ENCODE assay signal across 1 cellular context in the genomic region with DNA sequence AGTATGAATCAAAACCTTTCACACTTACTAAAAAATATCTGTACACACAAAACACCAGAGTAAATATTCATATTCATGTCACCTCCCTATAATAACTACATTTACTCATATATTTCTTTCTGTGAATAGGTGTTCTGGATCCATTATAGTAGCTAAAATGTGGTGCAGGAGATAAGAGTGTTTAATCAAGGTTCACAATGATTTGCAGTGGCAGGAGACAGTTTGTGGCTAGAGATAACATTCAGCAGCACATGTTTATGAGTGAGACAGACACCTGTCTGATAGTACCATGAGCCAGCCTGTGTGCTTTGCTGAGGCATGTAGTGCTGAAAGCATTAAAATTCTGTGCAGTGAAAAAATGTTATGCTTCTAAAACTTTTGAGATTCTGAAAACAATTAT.
TF ChIP-seq lines count a peak whose summit lies in the region.

No MANE protein-coding gene starts in this region.

TF ChIP-seq in K562, 482 proteins besides CTCF, POLR2A, EP300 and RAD21 (continued from another document and continues in another):
- TF ChIP-seq, protein P1, sequence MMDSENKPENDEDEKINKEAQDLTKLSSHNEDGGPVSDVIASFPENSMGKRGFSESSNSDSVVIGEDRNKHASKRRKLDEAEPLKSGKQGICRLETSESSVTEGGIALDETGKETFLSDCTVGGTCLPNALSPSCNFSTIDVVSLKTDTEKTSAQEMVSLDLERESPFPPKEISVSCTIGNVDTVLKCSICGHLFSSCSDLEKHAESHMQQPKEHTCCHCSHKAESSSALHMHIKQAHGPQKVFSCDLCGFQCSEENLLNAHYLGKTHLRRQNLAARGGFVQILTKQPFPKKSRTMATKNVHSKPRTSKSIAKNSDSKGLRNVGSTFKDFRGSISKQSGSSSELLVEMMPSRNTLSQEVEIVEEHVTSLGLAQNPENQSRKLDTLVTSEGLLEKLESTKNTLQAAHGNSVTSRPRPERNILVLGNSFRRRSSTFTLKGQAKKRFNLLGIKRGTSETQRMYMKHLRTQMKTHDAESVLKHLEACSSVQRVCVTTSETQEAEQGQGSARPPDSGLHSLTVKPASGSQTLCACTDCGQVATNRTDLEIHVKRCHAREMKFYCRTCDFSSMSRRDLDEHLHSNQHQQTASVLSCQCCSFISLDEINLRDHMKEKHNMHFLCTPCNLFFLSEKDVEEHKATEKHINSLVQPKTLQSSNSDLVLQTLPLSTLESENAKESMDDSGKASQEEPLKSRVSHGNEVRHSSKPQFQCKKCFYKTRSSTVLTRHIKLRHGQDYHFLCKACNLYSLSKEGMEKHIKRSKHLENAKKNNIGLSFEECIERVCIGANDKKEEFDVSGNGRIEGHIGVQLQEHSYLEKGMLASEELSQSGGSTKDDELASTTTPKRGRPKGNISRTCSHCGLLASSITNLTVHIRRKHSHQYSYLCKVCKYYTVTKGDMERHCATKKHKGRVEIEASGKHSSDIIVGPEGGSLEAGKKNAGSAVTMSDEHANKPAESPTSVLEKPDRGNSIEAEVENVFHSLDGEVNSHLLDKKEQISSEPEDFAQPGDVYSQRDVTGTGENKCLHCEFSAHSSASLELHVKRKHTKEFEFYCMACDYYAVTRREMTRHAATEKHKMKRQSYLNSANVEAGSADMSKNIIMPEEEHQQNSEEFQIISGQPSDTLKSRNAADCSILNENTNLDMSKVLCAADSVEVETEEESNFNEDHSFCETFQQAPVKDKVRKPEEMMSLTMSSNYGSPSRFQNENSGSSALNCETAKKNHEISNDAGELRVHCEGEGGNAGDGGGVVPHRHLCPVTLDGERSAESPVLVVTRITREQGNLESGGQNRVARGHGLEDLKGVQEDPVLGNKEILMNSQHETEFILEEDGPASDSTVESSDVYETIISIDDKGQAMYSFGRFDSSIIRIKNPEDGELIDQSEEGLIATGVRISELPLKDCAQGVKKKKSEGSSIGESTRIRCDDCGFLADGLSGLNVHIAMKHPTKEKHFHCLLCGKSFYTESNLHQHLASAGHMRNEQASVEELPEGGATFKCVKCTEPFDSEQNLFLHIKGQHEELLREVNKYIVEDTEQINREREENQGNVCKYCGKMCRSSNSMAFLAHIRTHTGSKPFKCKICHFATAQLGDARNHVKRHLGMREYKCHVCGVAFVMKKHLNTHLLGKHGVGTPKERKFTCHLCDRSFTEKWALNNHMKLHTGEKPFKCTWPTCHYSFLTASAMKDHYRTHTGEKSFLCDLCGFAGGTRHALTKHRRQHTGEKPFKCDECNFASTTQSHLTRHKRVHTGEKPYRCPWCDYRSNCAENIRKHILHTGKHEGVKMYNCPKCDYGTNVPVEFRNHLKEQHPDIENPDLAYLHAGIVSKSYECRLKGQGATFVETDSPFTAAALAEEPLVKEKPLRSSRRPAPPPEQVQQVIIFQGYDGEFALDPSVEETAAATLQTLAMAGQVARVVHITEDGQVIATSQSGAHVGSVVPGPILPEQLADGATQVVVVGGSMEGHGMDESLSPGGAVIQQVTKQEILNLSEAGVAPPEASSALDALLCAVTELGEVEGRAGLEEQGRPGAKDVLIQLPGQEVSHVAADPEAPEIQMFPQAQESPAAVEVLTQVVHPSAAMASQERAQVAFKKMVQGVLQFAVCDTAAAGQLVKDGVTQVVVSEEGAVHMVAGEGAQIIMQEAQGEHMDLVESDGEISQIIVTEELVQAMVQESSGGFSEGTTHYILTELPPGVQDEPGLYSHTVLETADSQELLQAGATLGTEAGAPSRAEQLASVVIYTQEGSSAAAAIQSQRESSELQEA (IDR thresholded peaks at IDR 0.05; ENCODE audit: low read depth) = no peak
- TF ChIP-seq HDAC3 (IDR thresholded peaks at IDR 0.05; ENCODE audit: borderline replicate concordance, partially characterized antibody) (peak; percentile 94), HDAC2 (IDR thresholded peaks at IDR 0.05) (peak; percentile 87), RCOR1 (IDR thresholded peaks at IDR 0.05; ENCODE audit: borderline replicate concordance in 1 of 2, low read depth in 2 of 2, low read length in 2 of 2) (peak; percentile 75 to 96; a peak in 3 of 4 replicates), PTBP1 (IDR thresholded peaks at IDR 0.05; ENCODE audit: low read depth, low read length) (no peak), ERF (CRISPR knock-in tag; IDR thresholded peaks at IDR 0.05) (no peak), RAD51 (IDR thresholded peaks at IDR 0.05; ENCODE audit: borderline replicate concordance, low read depth) (0 out of 2 replicates have a peak, but pooled peaks have one; percentile 11), NCOR1 (IDR thresholded peaks at IDR 0.05) (peak; percentile 97), KHSRP (IDR thresholded peaks at IDR 0.05) (peak; percentile 86), BCOR (IDR thresholded peaks at IDR 0.05) (peak; percentile 68), TARDBP (IDR thresholded peaks at IDR 0.05) (peak; percentile 89; the same call in 1 of the 2 replicates), ZBED1 (IDR thresholded peaks at IDR 0.05) (no peak), TAL1 (IDR thresholded peaks at IDR 0.05) (peak; percentile 99), NR1H2 (CRISPR knock-in tag; IDR thresholded peaks at IDR 0.05) (no peak), FOXK2 (conservative IDR thresholded peaks at IDR 0.05 in 1 of 2, IDR thresholded peaks at IDR 0.05 in 1 of 2; ENCODE audit: low read depth in 2 of 2) (peak; percentile 64 to 72; a peak in 3 of 4 replicates), STAT5A (IDR thresholded peaks at IDR 0.05; ENCODE audit: borderline replicate concordance, low read length) (peak; percentile 90), GATAD2B (IDR thresholded peaks at IDR 0.05; ENCODE audit: borderline replicate concordance) (peak; percentile 82), GATAD2A (IDR thresholded peaks at IDR 0.05) (peak; percentile 85; the same call in 1 of the 2 replicates), BHLHE40 (IDR thresholded peaks at IDR 0.05; ENCODE audit: low read length) (peak; percentile 89), ZNF583 (CRISPR knock-in tag; IDR thresholded peaks at IDR 0.05) (no peak), ZKSCAN8 (CRISPR knock-in tag; IDR thresholded peaks at IDR 0.05) (peak; percentile 80), CCNT2 (IDR thresholded peaks at IDR 0.05; ENCODE audit: borderline replicate concordance, extremely low read depth, insufficient read length, low read depth, low read length) (peak; percentile 92), CXXC5 (CRISPR knock-in tag; IDR thresholded peaks at IDR 0.05) (peak; percentile 68), PYGO2 (tag; IDR thresholded peaks at IDR 0.05) (peak; percentile 83), RBM39 (optimal IDR thresholded peaks at IDR 0.05; ENCODE audit: low read depth, low read length) (no peak), FOXJ2 (tag; IDR thresholded peaks at IDR 0.05) (0 out of 2 replicates have a peak, but pooled peaks have one; percentile 50), ETS2 (tag; IDR thresholded peaks at IDR 0.05; ENCODE audit: borderline replicate concordance, poor library complexity, severe bottlenecking) (no peak), KLF16 (IDR thresholded peaks at IDR 0.05) (peak; percentile 98), GATA2 (CRISPR knock-in tag; IDR thresholded peaks at IDR 0.05) (peak; percentile 81), HLTF (IDR thresholded peaks at IDR 0.05) (no peak), NR2C1 (IDR thresholded peaks at IDR 0.05) (0 out of 2 replicates have a peak, but pooled peaks have one; percentile 37), NR2C1 (tag; IDR thresholded peaks at IDR 0.05) (peak; percentile 51; the same call in 1 of the 2 replicates), ZNF175 (CRISPR knock-in tag; IDR thresholded peaks at IDR 0.05; ENCODE audit: low read depth) (peak; percentile 90), ZNF263 (CRISPR knock-in tag; IDR thresholded peaks at IDR 0.05; ENCODE audit: borderline replicate concordance) (no peak), EP400 (IDR thresholded peaks at IDR 0.05) (peak; percentile 58)
- TF ChIP-seq, protein P2, sequence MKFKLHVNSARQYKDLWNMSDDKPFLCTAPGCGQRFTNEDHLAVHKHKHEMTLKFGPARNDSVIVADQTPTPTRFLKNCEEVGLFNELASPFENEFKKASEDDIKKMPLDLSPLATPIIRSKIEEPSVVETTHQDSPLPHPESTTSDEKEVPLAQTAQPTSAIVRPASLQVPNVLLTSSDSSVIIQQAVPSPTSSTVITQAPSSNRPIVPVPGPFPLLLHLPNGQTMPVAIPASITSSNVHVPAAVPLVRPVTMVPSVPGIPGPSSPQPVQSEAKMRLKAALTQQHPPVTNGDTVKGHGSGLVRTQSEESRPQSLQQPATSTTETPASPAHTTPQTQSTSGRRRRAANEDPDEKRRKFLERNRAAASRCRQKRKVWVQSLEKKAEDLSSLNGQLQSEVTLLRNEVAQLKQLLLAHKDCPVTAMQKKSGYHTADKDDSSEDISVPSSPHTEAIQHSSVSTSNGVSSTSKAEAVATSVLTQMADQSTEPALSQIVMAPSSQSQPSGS (CRISPR knock-in tag; IDR thresholded peaks at IDR 0.05) = no peak
- TF ChIP-seq, protein P3, sequence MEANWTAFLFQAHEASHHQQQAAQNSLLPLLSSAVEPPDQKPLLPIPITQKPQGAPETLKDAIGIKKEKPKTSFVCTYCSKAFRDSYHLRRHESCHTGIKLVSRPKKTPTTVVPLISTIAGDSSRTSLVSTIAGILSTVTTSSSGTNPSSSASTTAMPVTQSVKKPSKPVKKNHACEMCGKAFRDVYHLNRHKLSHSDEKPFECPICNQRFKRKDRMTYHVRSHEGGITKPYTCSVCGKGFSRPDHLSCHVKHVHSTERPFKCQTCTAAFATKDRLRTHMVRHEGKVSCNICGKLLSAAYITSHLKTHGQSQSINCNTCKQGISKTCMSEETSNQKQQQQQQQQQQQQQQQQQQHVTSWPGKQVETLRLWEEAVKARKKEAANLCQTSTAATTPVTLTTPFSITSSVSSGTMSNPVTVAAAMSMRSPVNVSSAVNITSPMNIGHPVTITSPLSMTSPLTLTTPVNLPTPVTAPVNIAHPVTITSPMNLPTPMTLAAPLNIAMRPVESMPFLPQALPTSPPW (CRISPR knock-in tag; IDR thresholded peaks at IDR 0.05) = peak; percentile 47; the same call in 1 of the 2 replicates
- TF ChIP-seq, protein P4, sequence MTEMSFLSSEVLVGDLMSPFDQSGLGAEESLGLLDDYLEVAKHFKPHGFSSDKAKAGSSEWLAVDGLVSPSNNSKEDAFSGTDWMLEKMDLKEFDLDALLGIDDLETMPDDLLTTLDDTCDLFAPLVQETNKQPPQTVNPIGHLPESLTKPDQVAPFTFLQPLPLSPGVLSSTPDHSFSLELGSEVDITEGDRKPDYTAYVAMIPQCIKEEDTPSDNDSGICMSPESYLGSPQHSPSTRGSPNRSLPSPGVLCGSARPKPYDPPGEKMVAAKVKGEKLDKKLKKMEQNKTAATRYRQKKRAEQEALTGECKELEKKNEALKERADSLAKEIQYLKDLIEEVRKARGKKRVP (CRISPR knock-in tag; IDR thresholded peaks at IDR 0.05) = peak; percentile 50; the same call in 1 of the 2 replicates
- TF ChIP-seq, protein P5, sequence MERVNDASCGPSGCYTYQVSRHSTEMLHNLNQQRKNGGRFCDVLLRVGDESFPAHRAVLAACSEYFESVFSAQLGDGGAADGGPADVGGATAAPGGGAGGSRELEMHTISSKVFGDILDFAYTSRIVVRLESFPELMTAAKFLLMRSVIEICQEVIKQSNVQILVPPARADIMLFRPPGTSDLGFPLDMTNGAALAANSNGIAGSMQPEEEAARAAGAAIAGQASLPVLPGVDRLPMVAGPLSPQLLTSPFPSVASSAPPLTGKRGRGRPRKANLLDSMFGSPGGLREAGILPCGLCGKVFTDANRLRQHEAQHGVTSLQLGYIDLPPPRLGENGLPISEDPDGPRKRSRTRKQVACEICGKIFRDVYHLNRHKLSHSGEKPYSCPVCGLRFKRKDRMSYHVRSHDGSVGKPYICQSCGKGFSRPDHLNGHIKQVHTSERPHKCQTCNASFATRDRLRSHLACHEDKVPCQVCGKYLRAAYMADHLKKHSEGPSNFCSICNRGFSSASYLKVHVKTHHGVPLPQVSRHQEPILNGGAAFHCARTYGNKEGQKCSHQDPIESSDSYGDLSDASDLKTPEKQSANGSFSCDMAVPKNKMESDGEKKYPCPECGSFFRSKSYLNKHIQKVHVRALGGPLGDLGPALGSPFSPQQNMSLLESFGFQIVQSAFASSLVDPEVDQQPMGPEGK (CRISPR knock-in tag; IDR thresholded peaks at IDR 0.05; ENCODE audit: borderline replicate concordance) = no peak
- TF ChIP-seq, protein P6, sequence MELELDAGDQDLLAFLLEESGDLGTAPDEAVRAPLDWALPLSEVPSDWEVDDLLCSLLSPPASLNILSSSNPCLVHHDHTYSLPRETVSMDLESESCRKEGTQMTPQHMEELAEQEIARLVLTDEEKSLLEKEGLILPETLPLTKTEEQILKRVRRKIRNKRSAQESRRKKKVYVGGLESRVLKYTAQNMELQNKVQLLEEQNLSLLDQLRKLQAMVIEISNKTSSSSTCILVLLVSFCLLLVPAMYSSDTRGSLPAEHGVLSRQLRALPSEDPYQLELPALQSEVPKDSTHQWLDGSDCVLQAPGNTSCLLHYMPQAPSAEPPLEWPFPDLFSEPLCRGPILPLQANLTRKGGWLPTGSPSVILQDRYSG (tag; conservative IDR thresholded peaks at IDR 0.05; ENCODE audit: low read depth) = peak; percentile 57; the same call in 1 of the 2 replicates
- TF ChIP-seq, protein P7, sequence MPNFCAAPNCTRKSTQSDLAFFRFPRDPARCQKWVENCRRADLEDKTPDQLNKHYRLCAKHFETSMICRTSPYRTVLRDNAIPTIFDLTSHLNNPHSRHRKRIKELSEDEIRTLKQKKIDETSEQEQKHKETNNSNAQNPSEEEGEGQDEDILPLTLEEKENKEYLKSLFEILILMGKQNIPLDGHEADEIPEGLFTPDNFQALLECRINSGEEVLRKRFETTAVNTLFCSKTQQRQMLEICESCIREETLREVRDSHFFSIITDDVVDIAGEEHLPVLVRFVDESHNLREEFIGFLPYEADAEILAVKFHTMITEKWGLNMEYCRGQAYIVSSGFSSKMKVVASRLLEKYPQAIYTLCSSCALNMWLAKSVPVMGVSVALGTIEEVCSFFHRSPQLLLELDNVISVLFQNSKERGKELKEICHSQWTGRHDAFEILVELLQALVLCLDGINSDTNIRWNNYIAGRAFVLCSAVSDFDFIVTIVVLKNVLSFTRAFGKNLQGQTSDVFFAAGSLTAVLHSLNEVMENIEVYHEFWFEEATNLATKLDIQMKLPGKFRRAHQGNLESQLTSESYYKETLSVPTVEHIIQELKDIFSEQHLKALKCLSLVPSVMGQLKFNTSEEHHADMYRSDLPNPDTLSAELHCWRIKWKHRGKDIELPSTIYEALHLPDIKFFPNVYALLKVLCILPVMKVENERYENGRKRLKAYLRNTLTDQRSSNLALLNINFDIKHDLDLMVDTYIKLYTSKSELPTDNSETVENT (CRISPR knock-in tag; IDR thresholded peaks at IDR 0.05) = no peak
- TF ChIP-seq, protein P8, sequence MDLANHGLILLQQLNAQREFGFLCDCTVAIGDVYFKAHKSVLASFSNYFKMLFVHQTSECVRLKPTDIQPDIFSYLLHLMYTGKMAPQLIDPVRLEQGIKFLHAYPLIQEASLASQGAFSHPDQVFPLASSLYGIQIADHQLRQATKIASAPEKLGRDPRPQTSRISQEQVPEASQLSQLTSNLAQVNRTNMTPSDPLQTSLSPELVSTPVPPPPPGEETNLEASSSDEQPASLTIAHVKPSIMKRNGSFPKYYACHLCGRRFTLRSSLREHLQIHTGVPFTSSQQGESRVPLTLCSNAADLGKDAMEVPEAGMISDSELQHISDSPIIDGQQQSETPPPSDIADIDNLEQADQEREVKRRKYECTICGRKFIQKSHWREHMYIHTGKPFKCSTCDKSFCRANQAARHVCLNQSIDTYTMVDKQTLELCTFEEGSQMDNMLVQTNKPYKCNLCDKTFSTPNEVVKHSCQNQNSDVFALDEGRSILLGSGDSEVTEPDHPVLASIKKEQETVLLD (IDR thresholded peaks at IDR 0.05) = no peak
